Comparison of ENCODE assay signal across 12 cellular contexts in the genomic region with DNA sequence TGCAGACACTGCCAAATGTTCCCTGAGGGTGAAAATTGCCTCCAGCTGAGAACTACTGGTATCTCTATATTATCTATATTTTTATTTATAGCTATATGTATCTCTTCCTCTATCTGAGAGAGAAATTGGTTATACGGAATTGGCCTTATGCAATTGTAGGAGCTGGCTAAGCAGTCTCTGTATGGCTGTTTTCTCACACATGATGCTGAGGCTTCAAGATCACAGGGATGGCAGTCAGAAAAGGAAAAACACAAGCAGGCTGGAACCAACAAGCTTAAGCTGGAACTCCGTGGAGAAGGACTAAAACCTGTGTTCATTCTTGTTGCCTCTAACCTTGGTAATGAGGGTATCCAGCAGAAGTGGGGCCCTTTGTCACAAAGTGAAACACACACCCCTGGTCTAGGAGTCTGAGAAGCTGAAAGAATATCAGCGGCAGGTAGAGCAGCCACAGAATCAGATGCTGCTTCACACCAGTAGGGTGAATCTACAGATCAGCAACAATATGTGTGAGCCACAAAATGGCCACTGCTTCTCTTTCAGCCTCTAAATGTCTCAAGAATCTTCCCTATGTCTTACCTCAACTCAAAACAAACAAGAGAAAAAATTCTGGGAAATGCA.
DNase-seq lines count a peak whose midpoint lies in the region; ATAC-seq and TF ChIP-seq lines count a peak whose summit lies in the region.
"Had no signal": no experiment of that assay in that cellular context is flagged by ENCODE, and none has a peak within 500 bp of the region (broad histone marks: within the 10 kb centered on the region; RNA-seq: fewer than 3 reads in every experiment).

No MANE protein-coding gene starts in this region.

- H3K4me1 Mint-ChIP-seq in T-cell: peaks cover 97 to 100% (median 99%) of the 10 kb centered on the region in 3 donors
- peaks cover 21 to 97% (median 90%) of the 10 kb centered on the region in 7 donors for H3K4me1 Mint-ChIP-seq in naive thymus-derived CD4-positive, alpha-beta T cell

- DNase-seq in T-cell (peak in 14 of 34 experiments; percentile 2 to 39 (median 20)), stomach (no peak), foreskin melanocyte (no peak), SJCRH30 (no peak)
- DNase-seq in naive thymus-derived CD4-positive, alpha-beta T cell: peak in 6 of 9 donors; percentile 18 to 40 (median 34)
- DNase-seq: cortex of kidney, NCI-H2029 treated with DMSO at 0.1 percent for 48 hours, PC-9 had no signal

- H3K4me1 ChIP-seq in naive thymus-derived CD4-positive, alpha-beta T cell (ENCODE audit: control insufficient read depth in 2 of 2, insufficient read depth in 2 of 2, low read length in 2 of 2): peaks cover 58 to 88% of the 10 kb centered on the region in 2 donors
- H3K4me1 ChIP-seq in stomach: no peaks in the 10 kb centered on the region
- H3K4me1 ChIP-seq in SJCRH30: no peaks in the 10 kb centered on the region

- no peak overlapping the region for H3K4me3 ChIP-seq in naive thymus-derived CD4-positive, alpha-beta T cell (ENCODE audit: low read length)
- H3K4me3 ChIP-seq in stomach (no peak overlapping the region), SJCRH30 (no peak overlapping the region)
- H3K4me3 ChIP-seq: PC-9, skin epidermis had no signal

- H3K9me3 Mint-ChIP-seq in T-cell: peaks cover 0 to 5% (median 0%) of the 10 kb centered on the region in 3 donors
- H3K9me3 Mint-ChIP-seq in naive thymus-derived CD4-positive, alpha-beta T cell: peaks cover 0 to 8% (median 0%) of the 10 kb centered on the region in 11 donors

- peak; percentile 17 for TF ChIP-seq CTCF in GM12873 (IDR thresholded peaks at IDR 0.05; ENCODE audit: insufficient read depth, low read depth, low read length, missing control alignments)
- TF ChIP-seq CTCF in stomach (IDR thresholded peaks at IDR 0.05): no peak

- H3K27me3 ChIP-seq in naive thymus-derived CD4-positive, alpha-beta T cell (ENCODE audit: control insufficient read depth in 2 of 2, insufficient read depth in 2 of 2, low read length in 2 of 2): no peaks in the 10 kb centered on the region
- H3K27me3 ChIP-seq in stomach (no peaks in the 10 kb centered on the region), SJCRH30 (no peaks in the 10 kb centered on the region)

- H3K36me3 ChIP-seq in naive thymus-derived CD4-positive, alpha-beta T cell (ENCODE audit: control insufficient read depth in 2 of 3, insufficient read depth in 3 of 3, low read length in 3 of 3): no peaks in the 10 kb centered on the region
- no peaks in the 10 kb centered on the region for H3K36me3 ChIP-seq in stomach
- H3K36me3 ChIP-seq in SJCRH30: no peaks in the 10 kb centered on the region

- peak; percentile 37 for ATAC-seq in HG02938 (IDR thresholded peaks at IDR 0.05; ENCODE audit: unreplicated experiment)
- peak; percentile 35 to 63 (median 44) for ATAC-seq in T-cell (replicated peaks in 1 of 4)
- ATAC-seq in naive thymus-derived CD4-positive, alpha-beta T cell: peak; percentile 71

- peak overlapping the region; percentile 37 for H3K27ac ChIP-seq in naive thymus-derived CD4-positive, alpha-beta T cell (ENCODE audit: low read depth, low read length)
- H3K27ac ChIP-seq in stomach (peak overlapping the region in 2 of 5 donors; percentile 6 to 52), SJCRH30 (no peak overlapping the region)
- H3K27ac ChIP-seq: PC-9 had no signal

- no peak for TF ChIP-seq EP300 in stomach (IDR thresholded peaks at IDR 0.05)

- CTCF ChIA-PET in T-cell (lab: Charles Lee): interaction anchor here in 1 of 2 donors (0.6 to 1.3 kb wide), 2 partner anchors 14 to 1068 kb away, joined by 3 read pairs; no protein-coding TSS in a partner anchor
- CTCF ChIA-PET in naive thymus-derived CD4-positive, alpha-beta T cell (lab: Charles Lee): interaction anchor here (0.6 to 2.9 kb wide), 2 partner anchors 261 to 1146 kb away, joined by 3 to 11 read pairs; no protein-coding TSS in a partner anchor

- no peaks in the 10 kb centered on the region for H3K36me3 Mint-ChIP-seq in T-cell
- H3K36me3 Mint-ChIP-seq in naive thymus-derived CD4-positive, alpha-beta T cell: peaks cover 0 to 10% (median 0%) of the 10 kb centered on the region in 5 donors

- H3K4me3 Mint-ChIP-seq in T-cell: peak overlapping the region in 2 of 3 donors; percentile 13 to 65
- H3K4me3 Mint-ChIP-seq in naive thymus-derived CD4-positive, alpha-beta T cell: peak overlapping the region in 7 of 10 donors; percentile 46 to 83 (median 63)
- H3K4me3 Mint-ChIP-seq: nephron had no signal

- 58 to 80% (median 78%) methylated on average over 3 of the region's 3 CpGs for WGBS in stomach, 5 donors

- no peak for TF ChIP-seq POLR2A in stomach (IDR thresholded peaks at IDR 0.05)

- intact Hi-C loops in naive thymus-derived CD4-positive, alpha-beta T cell (cut with micrococcal nuclease): loop anchor here (2.0 to 10.0 kb wide), 11 partner anchors 207 to 1610 kb away; partner anchors contain the start of genes CASK (in 2 of the 2), DDX3X (in 1 of the 2) and MAOA (in 1 of the 2)
- intact Hi-C loops in stomach (cut with DNase I; ENCODE audit: low total_unique reads): no loop called here

- no peaks in the 10 kb centered on the region for H3K27me3 Mint-ChIP-seq in T-cell
- no peaks in the 10 kb centered on the region for H3K27me3 Mint-ChIP-seq in naive thymus-derived CD4-positive, alpha-beta T cell

- POLR2A ChIA-PET in T-cell (lab: Charles Lee): interaction anchor here (0.7 to 1.0 kb wide), 3 partner anchors 15 to 363 kb away, joined by 3 to 4 read pairs (median 3); no protein-coding TSS in a partner anchor
- POLR2A ChIA-PET in naive thymus-derived CD4-positive, alpha-beta T cell (lab: Charles Lee): interaction anchor here (0.5 to 3.0 kb wide), 7 partner anchors 10 to 1023 kb away, joined by 3 to 10 read pairs (median 4); partner anchors contain the start of gene CASK

- H3K27ac Mint-ChIP-seq in T-cell: peak overlapping the region; percentile 91 to 99
- peak overlapping the region; percentile 77 to 98 (median 94) for H3K27ac Mint-ChIP-seq in naive thymus-derived CD4-positive, alpha-beta T cell
- H3K27ac Mint-ChIP-seq: nephron had no signal

- no peaks in the 10 kb centered on the region for H3K9me3 ChIP-seq in naive thymus-derived CD4-positive, alpha-beta T cell (ENCODE audit: control insufficient read depth in 2 of 3, low read length in 3 of 3)
- no peaks in the 10 kb centered on the region for H3K9me3 ChIP-seq in stomach
- no peaks in the 10 kb centered on the region for H3K9me3 ChIP-seq in SJCRH30 (replicated peaks)

Comparison
In these comparisons a context has a peak if more than half of its experiments do, and no peak if none do; other contexts are left out.
1. DNase-seq: peak in naive thymus-derived CD4-positive, alpha-beta T cell (6 of 9); none in stomach (single experiment), foreskin melanocyte (single experiment) and SJCRH30 (0 of 2).
2. Peak in every context shown above with its lines, with median percentiles within 50 percentile points of each other: ATAC-seq.